1 cellular context compared by ENCODE assay signal in the genomic region with DNA sequence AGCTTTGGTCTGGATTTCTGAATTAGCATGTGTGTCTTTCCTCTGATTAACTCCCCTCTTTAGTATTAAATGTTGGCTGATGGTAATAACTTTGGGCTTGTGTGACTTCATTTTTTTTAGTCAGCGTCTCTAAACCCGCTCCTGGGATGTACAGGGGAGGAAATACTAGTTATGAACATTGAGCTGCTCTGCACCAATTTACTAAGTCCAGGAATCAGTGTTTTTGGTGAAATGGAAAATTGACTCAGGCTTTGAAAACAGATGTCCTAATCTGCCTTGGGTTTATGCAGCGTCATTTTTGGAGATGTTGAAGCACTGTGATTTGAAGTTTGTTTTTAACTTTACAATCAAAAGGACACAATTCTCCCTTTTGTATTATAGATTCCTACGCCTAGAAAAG.
TF ChIP-seq lines count a peak whose summit lies in the region.

No MANE protein-coding gene starts in this region.

TF ChIP-seq in GM12878, 131 proteins besides CTCF, POLR2A, EP300 and RAD21:
- TF ChIP-seq CBX3 (IDR thresholded peaks at IDR 0.05; ENCODE audit: borderline replicate concordance, low read depth) (no peak), CEBPB (IDR thresholded peaks at IDR 0.05; ENCODE audit: borderline replicate concordance in 1 of 2, low read depth in 2 of 2, low read length in 2 of 2) (no peak), BHLHE40 (IDR thresholded peaks at IDR 0.05; ENCODE audit: borderline replicate concordance in 1 of 2, low read depth in 2 of 2, low read length in 1 of 2) (no peak), SIN3A (IDR thresholded peaks at IDR 0.05; ENCODE audit: low read depth, low read length) (no peak), PML (IDR thresholded peaks at IDR 0.05; ENCODE audit: low read length) (no peak), MEF2B (IDR thresholded peaks at IDR 0.05; ENCODE audit: partially characterized antibody, poor library complexity, severe bottlenecking) (no peak), WRNIP1 (IDR thresholded peaks at IDR 0.05; ENCODE audit: borderline replicate concordance, low read depth, low read length) (no peak), SPI1 (IDR thresholded peaks at IDR 0.05; ENCODE audit: borderline replicate concordance, insufficient read depth, low read depth, low read length) (no peak), NR2C2 (IDR thresholded peaks at IDR 0.05; ENCODE audit: borderline replicate concordance, control insufficient read depth, insufficient read length, low read depth) (no peak)
- TF ChIP-seq, protein P1, sequence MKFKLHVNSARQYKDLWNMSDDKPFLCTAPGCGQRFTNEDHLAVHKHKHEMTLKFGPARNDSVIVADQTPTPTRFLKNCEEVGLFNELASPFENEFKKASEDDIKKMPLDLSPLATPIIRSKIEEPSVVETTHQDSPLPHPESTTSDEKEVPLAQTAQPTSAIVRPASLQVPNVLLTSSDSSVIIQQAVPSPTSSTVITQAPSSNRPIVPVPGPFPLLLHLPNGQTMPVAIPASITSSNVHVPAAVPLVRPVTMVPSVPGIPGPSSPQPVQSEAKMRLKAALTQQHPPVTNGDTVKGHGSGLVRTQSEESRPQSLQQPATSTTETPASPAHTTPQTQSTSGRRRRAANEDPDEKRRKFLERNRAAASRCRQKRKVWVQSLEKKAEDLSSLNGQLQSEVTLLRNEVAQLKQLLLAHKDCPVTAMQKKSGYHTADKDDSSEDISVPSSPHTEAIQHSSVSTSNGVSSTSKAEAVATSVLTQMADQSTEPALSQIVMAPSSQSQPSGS (IDR thresholded peaks at IDR 0.05; ENCODE audit: low read length), result no peak
- TF ChIP-seq, protein P2, sequence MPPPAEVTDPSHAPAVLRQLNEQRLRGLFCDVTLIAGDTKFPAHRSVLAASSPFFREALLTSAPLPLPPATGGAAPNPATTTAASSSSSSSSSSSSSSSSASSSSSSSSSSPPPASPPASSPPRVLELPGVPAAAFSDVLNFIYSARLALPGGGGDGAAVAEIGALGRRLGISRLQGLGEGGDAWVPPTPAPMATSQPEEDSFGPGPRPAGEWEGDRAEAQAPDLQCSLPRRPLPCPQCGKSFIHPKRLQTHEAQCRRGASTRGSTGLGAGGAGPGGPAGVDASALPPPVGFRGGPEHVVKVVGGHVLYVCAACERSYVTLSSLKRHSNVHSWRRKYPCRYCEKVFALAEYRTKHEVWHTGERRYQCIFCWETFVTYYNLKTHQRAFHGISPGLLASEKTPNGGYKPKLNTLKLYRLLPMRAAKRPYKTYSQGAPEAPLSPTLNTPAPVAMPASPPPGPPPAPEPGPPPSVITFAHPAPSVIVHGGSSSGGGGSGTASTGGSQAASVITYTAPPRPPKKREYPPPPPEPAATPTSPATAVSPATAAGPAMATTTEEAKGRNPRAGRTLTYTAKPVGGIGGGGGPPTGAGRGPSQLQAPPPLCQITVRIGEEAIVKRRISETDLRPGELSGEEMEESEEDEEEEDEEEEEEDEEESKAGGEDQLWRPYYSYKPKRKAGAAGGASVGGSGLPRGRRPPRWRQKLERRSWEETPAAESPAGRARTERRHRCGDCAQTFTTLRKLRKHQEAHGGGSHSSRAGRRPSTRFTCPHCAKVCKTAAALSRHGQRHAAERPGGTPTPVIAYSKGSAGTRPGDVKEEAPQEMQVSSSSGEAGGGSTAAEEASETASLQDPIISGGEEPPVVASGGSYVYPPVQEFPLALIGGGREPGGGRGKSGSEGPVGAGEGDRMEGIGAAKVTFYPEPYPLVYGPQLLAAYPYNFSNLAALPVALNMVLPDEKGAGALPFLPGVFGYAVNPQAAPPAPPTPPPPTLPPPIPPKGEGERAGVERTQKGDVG (CRISPR knock-in tag; IDR thresholded peaks at IDR 0.05), result no peak
- TF ChIP-seq, protein P3, sequence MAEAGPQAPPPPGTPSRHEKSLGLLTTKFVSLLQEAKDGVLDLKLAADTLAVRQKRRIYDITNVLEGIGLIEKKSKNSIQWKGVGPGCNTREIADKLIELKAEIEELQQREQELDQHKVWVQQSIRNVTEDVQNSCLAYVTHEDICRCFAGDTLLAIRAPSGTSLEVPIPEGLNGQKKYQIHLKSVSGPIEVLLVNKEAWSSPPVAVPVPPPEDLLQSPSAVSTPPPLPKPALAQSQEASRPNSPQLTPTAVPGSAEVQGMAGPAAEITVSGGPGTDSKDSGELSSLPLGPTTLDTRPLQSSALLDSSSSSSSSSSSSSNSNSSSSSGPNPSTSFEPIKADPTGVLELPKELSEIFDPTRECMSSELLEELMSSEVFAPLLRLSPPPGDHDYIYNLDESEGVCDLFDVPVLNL (IDR thresholded peaks at IDR 0.05; ENCODE audit: low read depth, low read length), result no peak
- TF ChIP-seq, protein P4, sequence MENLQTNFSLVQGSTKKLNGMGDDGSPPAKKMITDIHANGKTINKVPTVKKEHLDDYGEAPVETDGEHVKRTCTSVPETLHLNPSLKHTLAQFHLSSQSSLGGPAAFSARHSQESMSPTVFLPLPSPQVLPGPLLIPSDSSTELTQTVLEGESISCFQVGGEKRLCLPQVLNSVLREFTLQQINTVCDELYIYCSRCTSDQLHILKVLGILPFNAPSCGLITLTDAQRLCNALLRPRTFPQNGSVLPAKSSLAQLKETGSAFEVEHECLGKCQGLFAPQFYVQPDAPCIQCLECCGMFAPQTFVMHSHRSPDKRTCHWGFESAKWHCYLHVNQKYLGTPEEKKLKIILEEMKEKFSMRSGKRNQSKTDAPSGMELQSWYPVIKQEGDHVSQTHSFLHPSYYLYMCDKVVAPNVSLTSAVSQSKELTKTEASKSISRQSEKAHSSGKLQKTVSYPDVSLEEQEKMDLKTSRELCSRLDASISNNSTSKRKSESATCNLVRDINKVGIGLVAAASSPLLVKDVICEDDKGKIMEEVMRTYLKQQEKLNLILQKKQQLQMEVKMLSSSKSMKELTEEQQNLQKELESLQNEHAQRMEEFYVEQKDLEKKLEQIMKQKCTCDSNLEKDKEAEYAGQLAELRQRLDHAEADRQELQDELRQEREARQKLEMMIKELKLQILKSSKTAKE (IDR thresholded peaks at IDR 0.05; ENCODE audit: low read depth, poor library complexity, severe bottlenecking), result no peak
